In genomic region chr6:114747995-114748625, GRCh38 we compare ENCODE assay signal across 8 cellular contexts.
DNase-seq lines count a peak whose midpoint lies in the region; ATAC-seq lines count a peak whose summit lies in the region.

No MANE protein-coding gene starts in this region.

- no peaks in the 10 kb centered on the region for H3K27me3 Mint-ChIP-seq in activated CD8-positive, alpha-beta T cell treated with anti-CD3 and anti-CD28 coated beads, Interleukin-2, amount 10 ng/mL, durations not matched to agents 7 days and 5 days (ENCODE audit: low read depth)

- no peak overlapping the region for H3K4me3 Mint-ChIP-seq in activated CD8-positive, alpha-beta T cell treated with anti-CD3 and anti-CD28 coated beads, Interleukin-2, amount 10 ng/mL, durations not matched to agents 7 days and 5 days

- no peaks in the 10 kb centered on the region for H3K9me3 Mint-ChIP-seq in activated CD8-positive, alpha-beta T cell treated with anti-CD3 and anti-CD28 coated beads, Interleukin-2, amount 10 ng/mL, durations not matched to agents 7 days and 5 days (ENCODE audit: insufficient read depth)

- H3K4me1 Mint-ChIP-seq in activated CD8-positive, alpha-beta T cell treated with anti-CD3 and anti-CD28 coated beads, Interleukin-2, amount 10 ng/mL, durations not matched to agents 7 days and 5 days (ENCODE audit: low read depth) = no peaks in the 10 kb centered on the region

- H3K36me3 Mint-ChIP-seq in activated CD8-positive, alpha-beta T cell treated with anti-CD3 and anti-CD28 coated beads, Interleukin-2, amount 10 ng/mL, durations not matched to agents 7 days and 5 days (ENCODE audit: low read depth) = no peaks in the 10 kb centered on the region

- ATAC-seq in GM18868 (IDR thresholded peaks at IDR 0.05; ENCODE audit: unreplicated experiment) = peak; percentile 71
- no peak for ATAC-seq in activated CD8-positive, alpha-beta T cell treated with anti-CD3 and anti-CD28 coated beads, Interleukin-2, amount 10 ng/mL, durations not matched to agents 7 days and 5 days
- no peak for ATAC-seq in GM19324 (IDR thresholded peaks at IDR 0.05; ENCODE audit: low FRiP score, unreplicated experiment)

- no peak overlapping the region for H3K27ac Mint-ChIP-seq in activated CD8-positive, alpha-beta T cell treated with anti-CD3 and anti-CD28 coated beads, Interleukin-2, amount 10 ng/mL, durations not matched to agents 7 days and 5 days

- POLR2A ChIA-PET in activated CD8-positive, alpha-beta T cell treated with anti-CD3 and anti-CD28 coated beads, Interleukin-2, amount 10 ng/mL, durations not matched to agents 7 days and 5 days (lab: Charles Lee) = no interaction called here

- CTCF ChIA-PET in activated CD8-positive, alpha-beta T cell treated with anti-CD3 and anti-CD28 coated beads, Interleukin-2, amount 10 ng/mL, durations not matched to agents 7 days and 5 days (lab: Charles Lee) = no interaction called here

- DNase-seq in COLO668 (lab: John Stamatoyannopoulos, UW; ENCODE audit: unreplicated experiment) = peak; percentile 40
- DNase-seq in NCI-H1092 treated with DMSO at 0.1 percent for 48 hours (lab: John Stamatoyannopoulos, UW) = peak; percentile 12
- peak; percentile 32 for DNase-seq in activated CD8-positive, alpha-beta T cell treated with anti-CD3 and anti-CD28 coated beads, Interleukin-2, amount 10 ng/mL, durations not matched to agents 7 days and 5 days
- DNase-seq in hippocampal formation (lab: John Stamatoyannopoulos, UW) = peak; percentile 4 to 20
- DNase-seq in stimulated activated CD4-positive, alpha-beta T cell treated with anti-CD3 and anti-CD28 coated beads, Interleukin-4, amount 100 ng/mL, for 1 hour = peak; percentile 4
- DNase-seq in DMS79 (lab: John Stamatoyannopoulos, UW) = no peak
